Comparison of ENCODE assay signal across 20 cellular contexts in genomic region chr14:99892406-99892805, GRCh38.
"Had no signal": no experiment of that assay in that cellular context is flagged by ENCODE, and none has a peak within 500 bp of the region (broad histone marks: within the 10 kb centered on the region; RNA-seq: fewer than 3 reads in every experiment).

No MANE protein-coding gene starts in this region.

- H3K4me3 Mint-ChIP-seq: activated B cell treated with CpG ODN at 0.5 μM for 24 hours; activated CD4-positive, alpha-beta memory T cell treated with anti-CD3 and anti-CD28 coated beads, Interleukin-2, amount 10 ng/mL, durations not matched to agents 7 days and 5 days; activated CD8-positive, alpha-beta memory T cell treated with anti-CD3 and anti-CD28 coated beads, Interleukin-2, amount 10 ng/mL, durations not matched to agents 7 days and 5 days; activated naive CD8-positive, alpha-beta T cell treated with anti-CD3 and anti-CD28 coated beads for 36 hours; dendritic cell treated with granulocyte-macrophage colony-stimulating factor and Interleukin-4, amounts not matched to agents 40 ng/mL and 50 ng/mL, for 4 days; mesothelial cell of epicardium; natural killer cell treated with Interleukin-12 subunit alpha and Interleukin-12 subunit beta and Interleukin-15 and Interleukin-18, amount 100 ng/mL, for 72 hours; stimulated activated naive B cell treated with anti-CD40 and anti-IgM and Interleukin-4, amounts not matched to agents 10 μg/mL and 1 μg/mL and 100 μg/mL, for 72 hours had no signal

- H3K27ac ChIP-seq: breast epithelium, left lung, thyroid gland had no signal

- H3K36me3 ChIP-seq: breast epithelium, left lung, thyroid gland had no signal

- H3K9me3 ChIP-seq: breast epithelium, left lung, thyroid gland had no signal

- H3K27me3 ChIP-seq: breast epithelium, left lung, thyroid gland had no signal

- FAIRE-seq: frontal cortex, kidney had no signal

- H3K9me3 Mint-ChIP-seq: activated B cell treated with CpG ODN at 0.5 μM for 24 hours; activated CD4-positive, alpha-beta memory T cell treated with anti-CD3 and anti-CD28 coated beads, Interleukin-2, amount 10 ng/mL, durations not matched to agents 7 days and 5 days; activated naive CD8-positive, alpha-beta T cell treated with anti-CD3 and anti-CD28 coated beads for 36 hours; dendritic cell treated with granulocyte-macrophage colony-stimulating factor and Interleukin-4, amounts not matched to agents 40 ng/mL and 50 ng/mL, for 4 days; mesothelial cell of epicardium; natural killer cell treated with Interleukin-12 subunit alpha and Interleukin-12 subunit beta and Interleukin-15 and Interleukin-18, amount 100 ng/mL, for 72 hours; stimulated activated naive B cell treated with anti-CD40 and anti-IgM and Interleukin-4, amounts not matched to agents 10 μg/mL and 1 μg/mL and 100 μg/mL, for 72 hours had no signal

- H3K4me1 ChIP-seq: breast epithelium, left lung, thyroid gland had no signal

- ATAC-seq: activated CD8-positive, alpha-beta memory T cell treated with anti-CD3 and anti-CD28 coated beads, Interleukin-2, amount 10 ng/mL, durations not matched to agents 7 days and 5 days; left lung; natural killer cell treated with Interleukin-12 subunit alpha and Interleukin-12 subunit beta and Interleukin-15 and Interleukin-18, amount 100 ng/mL, for 72 hours had no signal

- H3K27ac Mint-ChIP-seq: activated B cell treated with CpG ODN at 0.5 μM for 24 hours; activated CD4-positive, alpha-beta memory T cell treated with anti-CD3 and anti-CD28 coated beads, Interleukin-2, amount 10 ng/mL, durations not matched to agents 7 days and 5 days; activated CD8-positive, alpha-beta memory T cell treated with anti-CD3 and anti-CD28 coated beads, Interleukin-2, amount 10 ng/mL, durations not matched to agents 7 days and 5 days; activated naive CD8-positive, alpha-beta T cell treated with anti-CD3 and anti-CD28 coated beads for 36 hours; dendritic cell treated with granulocyte-macrophage colony-stimulating factor and Interleukin-4, amounts not matched to agents 40 ng/mL and 50 ng/mL, for 4 days; mesothelial cell of epicardium; natural killer cell treated with Interleukin-12 subunit alpha and Interleukin-12 subunit beta and Interleukin-15 and Interleukin-18, amount 100 ng/mL, for 72 hours; stimulated activated naive B cell treated with anti-CD40 and anti-IgM and Interleukin-4, amounts not matched to agents 10 μg/mL and 1 μg/mL and 100 μg/mL, for 72 hours had no signal

- DNase-seq: activated B cell treated with CpG ODN at 0.5 μM for 24 hours; activated CD4-positive, alpha-beta memory T cell treated with anti-CD3 and anti-CD28 coated beads, Interleukin-2, amount 10 ng/mL, durations not matched to agents 7 days and 5 days; activated CD4-positive, alpha-beta T cell treated with anti-CD3 and anti-CD28 coated beads for 48 hours; activated CD8-positive, alpha-beta memory T cell treated with anti-CD3 and anti-CD28 coated beads, Interleukin-2, amount 10 ng/mL, durations not matched to agents 7 days and 5 days; activated naive CD4-positive, alpha-beta T cell; activated naive CD8-positive, alpha-beta T cell treated with anti-CD3 and anti-CD28 coated beads for 36 hours; amygdala; cerebellar nuclear complex; effector memory CD4-positive, alpha-beta T cell; kidney; left lung; posterior cingulate gyrus; retina; stimulated activated naive B cell treated with anti-CD40 and anti-IgM and Interleukin-4, amounts not matched to agents 10 μg/mL and 1 μg/mL and 100 μg/mL, for 72 hours had no signal

- H3K4me1 Mint-ChIP-seq: activated B cell treated with CpG ODN at 0.5 μM for 24 hours; activated CD4-positive, alpha-beta memory T cell treated with anti-CD3 and anti-CD28 coated beads, Interleukin-2, amount 10 ng/mL, durations not matched to agents 7 days and 5 days; activated CD8-positive, alpha-beta memory T cell treated with anti-CD3 and anti-CD28 coated beads, Interleukin-2, amount 10 ng/mL, durations not matched to agents 7 days and 5 days; activated naive CD8-positive, alpha-beta T cell treated with anti-CD3 and anti-CD28 coated beads for 36 hours; stimulated activated naive B cell treated with anti-CD40 and anti-IgM and Interleukin-4, amounts not matched to agents 10 μg/mL and 1 μg/mL and 100 μg/mL, for 72 hours had no signal

- H3K27me3 Mint-ChIP-seq: activated naive CD8-positive, alpha-beta T cell treated with anti-CD3 and anti-CD28 coated beads for 36 hours had no signal

- H3K36me3 Mint-ChIP-seq: activated CD8-positive, alpha-beta memory T cell treated with anti-CD3 and anti-CD28 coated beads, Interleukin-2, amount 10 ng/mL, durations not matched to agents 7 days and 5 days; activated naive CD8-positive, alpha-beta T cell treated with anti-CD3 and anti-CD28 coated beads for 36 hours; natural killer cell treated with Interleukin-12 subunit alpha and Interleukin-12 subunit beta and Interleukin-15 and Interleukin-18, amount 100 ng/mL, for 72 hours; stimulated activated naive B cell treated with anti-CD40 and anti-IgM and Interleukin-4, amounts not matched to agents 10 μg/mL and 1 μg/mL and 100 μg/mL, for 72 hours had no signal

- H3K4me3 ChIP-seq: breast epithelium, left lung, thyroid gland had no signal
